ENCODE assay signal across 8 cellular contexts in the genomic region with DNA sequence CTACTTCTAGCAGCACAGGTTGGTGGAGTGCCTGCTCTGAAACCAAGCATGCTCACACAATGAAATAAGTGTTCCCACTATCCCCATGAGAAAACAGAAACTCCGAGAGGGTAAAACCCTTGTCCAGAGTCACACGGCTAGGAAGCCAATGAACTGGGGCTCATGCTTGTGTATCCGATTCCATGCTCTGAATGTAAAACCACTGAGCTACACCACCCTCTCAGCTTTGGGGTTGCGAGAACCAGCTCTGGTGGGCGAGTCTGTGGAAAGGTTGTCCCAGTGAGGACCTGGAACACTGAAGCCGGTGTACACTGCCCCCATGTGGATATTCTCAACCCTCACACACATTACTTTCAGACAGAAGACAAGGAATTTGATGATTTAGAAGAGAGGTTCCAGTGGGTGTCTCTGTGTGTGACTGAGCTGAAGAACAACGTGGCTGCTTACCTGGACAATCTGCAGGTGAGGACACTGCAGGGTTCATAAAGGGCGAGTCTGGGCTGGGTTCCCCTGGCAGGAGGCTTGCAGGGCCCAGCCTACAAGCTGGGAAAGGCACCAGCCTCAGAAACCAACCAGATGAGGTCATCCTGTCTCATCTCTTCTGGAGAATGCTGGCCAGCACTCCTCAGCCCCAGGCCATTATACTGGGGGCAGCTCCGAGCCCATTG. TPM values are rescaled to one million over a fixed set of nuclear protein-coding genes. Genes with fewer than 3 reads are reported as not detected.
DNase-seq lines count a peak whose midpoint lies in the region; ATAC-seq, FAIRE-seq and TF ChIP-seq lines count a peak whose summit lies in the region.

No MANE protein-coding gene starts in this region.

- DNase-seq in COR-L47 (lab: John Stamatoyannopoulos, UW): peak; percentile 41
- DNase-seq in RCC 7860 (ENCODE audit: low spot score): peak; percentile 58
- DNase-seq in cardiac fibroblast (ENCODE audit: low read depth in 2 of 2): peak; percentile 79 to 82
- DNase-seq in kidney tubule cell (ENCODE audit: low spot score): peak; percentile 83
- no peak for DNase-seq in thoracic aorta (ENCODE audit: low spot score)
- DNase-seq in activated CD8-positive, alpha-beta memory T cell treated with anti-CD3 and anti-CD28 coated beads, Interleukin-2, amount 50 U/mL, for 48 hours: no peak

- H3K36me3 ChIP-seq in thoracic aorta: peaks cover 19% of the 10 kb centered on the region

- H3K4me3 ChIP-seq in cardiac fibroblast (replicated peaks in 1 of 2; ENCODE audit: low read depth in 2 of 2, low read length in 2 of 2): no peak overlapping the region
- no peak overlapping the region for H3K4me3 ChIP-seq in thoracic aorta

- H3K4me1 ChIP-seq in thoracic aorta (ENCODE audit: control insufficient read depth in 1 of 2, low read depth in 2 of 2): no peaks in the 10 kb centered on the region

- peak; percentile 43 for FAIRE-seq in RCC 7860 (lab: Jason Lieb, UNC)

- TF ChIP-seq CTCF in cardiac fibroblast (IDR thresholded peaks at IDR 0.05; ENCODE audit: low read depth, low read length) (peak; percentile 70), thoracic aorta (IDR thresholded peaks at IDR 0.05) (peak; percentile 56)

- H3K9me3 ChIP-seq in thoracic aorta: no peaks in the 10 kb centered on the region

- ATAC-seq in GM18870 (IDR thresholded peaks at IDR 0.05; ENCODE audit: unreplicated experiment): peak; percentile 47
- ATAC-seq in HG03520 (IDR thresholded peaks at IDR 0.05; ENCODE audit: unreplicated experiment): peak; percentile 52
- peak; percentile 33 for ATAC-seq in thoracic aorta (ENCODE audit: insufficient number of reproducible peaks, low FRiP score, low read depth)

- no peak overlapping the region for H3K27ac ChIP-seq in thoracic aorta

- no peaks in the 10 kb centered on the region for H3K27me3 ChIP-seq in thoracic aorta (replicated peaks; ENCODE audit: insufficient read depth)

RNA-seq across cellular contexts. Expression of gene ARHGEF37, which starts 37.4 kb away (rescaled TPM):
- total RNA-seq in thoracic aorta: 10 to 100 TPM in 1 of 2 donors, 1 to 10 TPM in 1; 5.6 to 11.4 TPM

Comparison
In these comparisons a context has a peak if more than half of its experiments do, and no peak if none do; other contexts are left out.
1. DNase-seq: peak in COR-L47 (single experiment), RCC 7860 (single experiment), cardiac fibroblast (2 of 2) and kidney tubule cell (single experiment); none in thoracic aorta (single experiment) and activated CD8-positive, alpha-beta memory T cell treated with anti-CD3 and anti-CD28 coated beads, Interleukin-2, amount 50 U/mL, for 48 hours (single experiment).
2. Peak in every context shown above with its lines, with median percentiles within 50 percentile points of each other: ATAC-seq.